In the genomic region with DNA sequence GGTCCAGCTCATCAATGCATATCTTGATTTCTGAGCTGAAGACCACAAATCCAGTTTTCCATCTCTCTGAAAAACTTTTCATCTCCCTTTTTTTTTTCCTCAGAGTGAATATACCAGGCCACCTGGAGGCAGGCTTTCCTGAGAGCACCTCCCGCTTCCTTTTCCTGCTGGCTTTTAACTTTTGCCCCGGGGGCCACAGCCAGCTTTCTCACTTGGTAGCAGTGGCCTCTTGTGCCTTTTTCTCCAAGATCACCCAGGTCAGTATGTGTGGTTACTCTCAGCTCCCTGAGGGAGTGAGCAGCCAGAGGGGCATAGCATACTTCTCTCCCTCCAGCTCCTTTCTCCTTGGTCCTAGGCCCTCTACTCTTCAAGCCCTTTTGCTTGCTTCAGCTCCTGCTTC, we compare ENCODE assay signal across 22 cellular contexts. TPM values are rescaled to one million over a fixed set of nuclear protein-coding genes. Genes with fewer than 3 reads are reported as not detected.
DNase-seq lines count a peak whose midpoint lies in the region; ATAC-seq and TF ChIP-seq lines count a peak whose summit lies in the region.
"Had no signal": no experiment of that assay in that cellular context is flagged by ENCODE, and none has a peak within 500 bp of the region (broad histone marks: within the 10 kb centered on the region; RNA-seq: fewer than 3 reads in every experiment).

A gene with protein sequence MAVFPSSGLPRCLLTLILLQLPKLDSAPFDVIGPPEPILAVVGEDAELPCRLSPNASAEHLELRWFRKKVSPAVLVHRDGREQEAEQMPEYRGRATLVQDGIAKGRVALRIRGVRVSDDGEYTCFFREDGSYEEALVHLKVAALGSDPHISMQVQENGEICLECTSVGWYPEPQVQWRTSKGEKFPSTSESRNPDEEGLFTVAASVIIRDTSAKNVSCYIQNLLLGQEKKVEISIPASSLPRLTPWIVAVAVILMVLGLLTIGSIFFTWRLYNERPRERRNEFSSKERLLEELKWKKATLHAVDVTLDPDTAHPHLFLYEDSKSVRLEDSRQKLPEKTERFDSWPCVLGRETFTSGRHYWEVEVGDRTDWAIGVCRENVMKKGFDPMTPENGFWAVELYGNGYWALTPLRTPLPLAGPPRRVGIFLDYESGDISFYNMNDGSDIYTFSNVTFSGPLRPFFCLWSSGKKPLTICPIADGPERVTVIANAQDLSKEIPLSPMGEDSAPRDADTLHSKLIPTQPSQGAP (plus strand): TSS at position 202 of the 400 bp plus-strand sequence. CDS start 984 bp downstream, outside the sequence.

- H3K27me3 ChIP-seq in Caco-2 (replicated peaks; ENCODE audit: control insufficient read depth, insufficient read depth, low read length): no peaks in the 10 kb centered on the region
- H3K27me3 ChIP-seq in endodermal cell (ENCODE audit: control insufficient read depth, insufficient read depth, low read length, poor library complexity, severe bottlenecking): peaks cover 49% of the 10 kb centered on the region
- H3K27me3 ChIP-seq in vagina: no peaks in the 10 kb centered on the region
- H3K27me3 ChIP-seq: BLaER1 treated with 17β-estradiol and CSF1 and Interleukin-3, amounts not matched to agents 10 nM and 100 nM had no signal

- TF ChIP-seq CTCF in Caco-2 (IDR thresholded peaks at IDR 0.05; ENCODE audit: insufficient read depth in 1 of 2, low read depth in 1 of 2, low read length in 1 of 2, severe bottlenecking in 1 of 2, unreplicated experiment in 1 of 2) (no peak), endodermal cell (conservative IDR thresholded peaks at IDR 0.05) (peak; percentile 35), nephron (IDR thresholded peaks at IDR 0.05; ENCODE audit: unreplicated experiment in 3 of 3) (no peak), vagina (IDR thresholded peaks at IDR 0.05) (no peak)

- no peaks in the 10 kb centered on the region for H3K36me3 ChIP-seq in Caco-2 (ENCODE audit: control insufficient read depth, insufficient read depth, low read length)
- H3K36me3 ChIP-seq in endodermal cell (ENCODE audit: control insufficient read depth, insufficient read depth, low read length): no peaks in the 10 kb centered on the region
- H3K36me3 ChIP-seq in vagina: no peaks in the 10 kb centered on the region
- H3K36me3 ChIP-seq: BLaER1 treated with 17β-estradiol and CSF1 and Interleukin-3, amounts not matched to agents 10 nM and 100 nM; cardiac muscle cell; lower lobe of right lung; tibial artery had no signal

- no peak within 1 kb of the TSS for H3K9ac ChIP-seq in endodermal cell (ENCODE audit: extremely low read depth, low read length, poor library complexity, severe bottlenecking)
- H3K9ac ChIP-seq: BLaER1 treated with 17β-estradiol and CSF1 and Interleukin-3, amounts not matched to agents 10 nM and 100 nM had no signal

- H3K36me3 Mint-ChIP-seq in Caco-2 (ENCODE audit: insufficient read depth, unreplicated experiment) (no peaks in the 10 kb centered on the region), IgD-negative memory B cell (peaks cover 6% of the 10 kb centered on the region), endodermal cell (ENCODE audit: low read depth) (no peaks in the 10 kb centered on the region), nephron (ENCODE audit: low read depth) (no peaks in the 10 kb centered on the region)
- H3K36me3 Mint-ChIP-seq: activated naive CD8-positive, alpha-beta T cell treated with anti-CD3 and anti-CD28 coated beads, Interleukin-2, amount 10 ng/mL, durations not matched to agents 7 days and 5 days had no signal

- WGBS in endodermal cell (ENCODE audit: insufficient coverage in 1 of 2, insufficient read length in 1 of 2), 2 experiments: 64 to 68% methylated on average over 2 of the region's 2 CpGs

- H3K4me3 Mint-ChIP-seq in Caco-2 (ENCODE audit: unreplicated experiment) (peak within 1 kb of the TSS; percentile 88), IgD-negative memory B cell (peak within 1 kb of the TSS; percentile 79 to 91 (median 87)), endodermal cell (peak within 1 kb of the TSS; percentile 50), nephron (peak within 1 kb of the TSS in 2 of 3 experiments; percentile 58 to 71)

- intact Hi-C loops in Caco-2 (cut with micrococcal nuclease; ENCODE audit: unreplicated experiment): no loop called here
- intact Hi-C loops in vagina (cut with DNase I): no loop called here

- peak within 1 kb of the TSS; percentile 82 for H3K27ac Mint-ChIP-seq in Caco-2 (ENCODE audit: unreplicated experiment)
- H3K27ac Mint-ChIP-seq in IgD-negative memory B cell: peak within 1 kb of the TSS in 1 of 3 donors; percentile 25
- no peak within 1 kb of the TSS for H3K27ac Mint-ChIP-seq in endodermal cell
- H3K27ac Mint-ChIP-seq in nephron: no peak within 1 kb of the TSS

- H3K9me3 Mint-ChIP-seq in Caco-2 (ENCODE audit: unreplicated experiment): no peaks in the 10 kb centered on the region
- peaks cover 0 to 1% (median 0%) of the 10 kb centered on the region in 3 donors for H3K9me3 Mint-ChIP-seq in IgD-negative memory B cell
- no peaks in the 10 kb centered on the region for H3K9me3 Mint-ChIP-seq in endodermal cell
- H3K9me3 Mint-ChIP-seq in nephron: no peaks in the 10 kb centered on the region
- H3K9me3 Mint-ChIP-seq: activated naive CD8-positive, alpha-beta T cell treated with anti-CD3 and anti-CD28 coated beads, Interleukin-2, amount 10 ng/mL, durations not matched to agents 7 days and 5 days; neural crest cell had no signal

- POLR2A ChIA-PET in Caco-2 (lab: Charles Lee): no interaction called here

- peak; percentile 30 to 51 for DNase-seq in Caco-2
- peak; percentile 57 for DNase-seq in endodermal cell
- no peak for DNase-seq in vagina (ENCODE audit: extremely low spot score in 2 of 2)
- no peak for DNase-seq in central memory CD4-positive, alpha-beta T cell
- DNase-seq: activated CD8-positive, alpha-beta memory T cell treated with anti-CD3 and anti-CD28 coated beads, Interleukin-2, amount 50 U/mL, for 4 hours; activated naive CD8-positive, alpha-beta T cell treated with anti-CD3 and anti-CD28 coated beads, Interleukin-2, amount 10 ng/mL, durations not matched to agents 7 days and 5 days; HCEC 1CT; IMR-90; lower lobe of right lung; NCI-H1092 treated with DMSO at 0.1 percent for 48 hours; NCI-H774; right cardiac atrium; stimulated activated CD4-positive, alpha-beta T cell treated with anti-CD3 and anti-CD28 coated beads, Interleukin-2, amount 100 ng/mL, for 24 hours; tibial artery had no signal

- H3K4me1 Mint-ChIP-seq in Caco-2 (ENCODE audit: low read depth, unreplicated experiment) (peaks cover 23% of the 10 kb centered on the region), IgD-negative memory B cell (peaks cover 17 to 23% (median 22%) of the 10 kb centered on the region in 3 donors), endodermal cell (peaks cover 6% of the 10 kb centered on the region), nephron (peaks cover 8% of the 10 kb centered on the region)

- H3K27ac ChIP-seq in endodermal cell (ENCODE audit: low read depth, low read length) (no peak within 1 kb of the TSS), vagina (no peak within 1 kb of the TSS)
- H3K27ac ChIP-seq: BLaER1 treated with 17β-estradiol and CSF1 and Interleukin-3, amounts not matched to agents 10 nM and 100 nM; cardiac muscle cell; lower lobe of right lung; tibial artery had no signal

- CTCF ChIA-PET in Caco-2 (lab: Charles Lee): interaction anchor here (1.4 kb wide), 1 partner anchor 158 kb away, joined by 4 read pairs; no protein-coding TSS in a partner anchor

- ATAC-seq in GM19328 (IDR thresholded peaks at IDR 0.05; ENCODE audit: unreplicated experiment) (no peak), HG02678 (IDR thresholded peaks at IDR 0.05; ENCODE audit: unreplicated experiment) (no peak)
- ATAC-seq: lower lobe of right lung, right cardiac atrium had no signal

- TF ChIP-seq POLR2A in vagina (IDR thresholded peaks at IDR 0.05): no peak

- no TSS peak for BruUV-seq in Caco-2 (replicated peaks; lab: Mats Ljungman, UMichigan)

- H3K4me1 ChIP-seq in Caco-2: peaks cover 28% of the 10 kb centered on the region
- peaks cover 6% of the 10 kb centered on the region for H3K4me1 ChIP-seq in endodermal cell (ENCODE audit: control insufficient read depth, insufficient read depth, low read length)
- H3K4me1 ChIP-seq in vagina: peaks cover 8% of the 10 kb centered on the region

- H3K27me3 Mint-ChIP-seq in Caco-2 (ENCODE audit: insufficient read depth, unreplicated experiment) (no peaks in the 10 kb centered on the region), IgD-negative memory B cell (peaks cover 3% of the 10 kb centered on the region), endodermal cell (ENCODE audit: insufficient read depth) (peaks cover 62% of the 10 kb centered on the region), nephron (ENCODE audit: low read depth) (peaks cover 47% of the 10 kb centered on the region)

- H3K4me3 ChIP-seq in Caco-2 (ENCODE audit: low read depth, low read length): peak within 1 kb of the TSS; percentile 38; the same call in 1 of the 2 replicates
- no peak within 1 kb of the TSS for H3K4me3 ChIP-seq in endodermal cell (ENCODE audit: low read length)
- peak within 1 kb of the TSS in 1 of 2 donors; percentile 20 for H3K4me3 ChIP-seq in vagina
- H3K4me3 ChIP-seq: BLaER1 treated with 17β-estradiol and CSF1 and Interleukin-3, amounts not matched to agents 10 nM and 100 nM had no signal

- H3K9me3 ChIP-seq in Caco-2: no peaks in the 10 kb centered on the region
- no peaks in the 10 kb centered on the region for H3K9me3 ChIP-seq in endodermal cell (ENCODE audit: control insufficient read depth, low read length)
- no peaks in the 10 kb centered on the region for H3K9me3 ChIP-seq in vagina
- H3K9me3 ChIP-seq: lower lobe of right lung, tibial artery had no signal

RNA-seq across cellular contexts. Expression of the gene that starts here (rescaled TPM):
- total RNA-seq in Caco-2 (2022) (7.3 and 8.3 TPM in 2 replicates), endodermal cell (under 1 TPM in 1 of 2 donors, not detected in 1; 0.11 TPM), vagina (not detected)
- 3.7 TPM for polyA plus RNA-seq in IgD-negative memory B cell
- not detected for polyA plus RNA-seq in endodermal cell (2013, experiment 1 of 2)
- polyA plus RNA-seq in endodermal cell (2013, experiment 2 of 2): not detected
- total RNA-seq: cardiac muscle cell, Daoy, IMR-90, lower lobe of right lung, neural crest cell, right cardiac atrium had no signal
- polyA plus RNA-seq: IMR-90, right cardiac atrium had no signal

Comparison
In these comparisons a context has a peak if more than half of its experiments do, and no peak if none do; other contexts are left out.
1. Peak in DNase-seq in endodermal cell; RNA of the gene not detected or under 1 TPM.
2. DNase-seq: peak in Caco-2 (2 of 2); none in vagina (0 of 2) and central memory CD4-positive, alpha-beta T cell (single experiment).
3. Peak in every context shown above with its lines, with median percentiles within 50 percentile points of each other: H3K4me3 Mint-ChIP-seq.